ENCODE assay signal across 8 cellular contexts in genomic region chr15:84714816-84715215, GRCh38. TPM values are rescaled to one million over a fixed set of nuclear protein-coding genes. Genes with fewer than 3 reads are reported as not detected.
DNase-seq lines count a peak whose midpoint lies in the region; ATAC-seq and TF ChIP-seq lines count a peak whose summit lies in the region.

No MANE protein-coding gene starts in this region.

- CTCF ChIA-PET in MCF 10A (lab: Yijun Ruan, JAX), result interaction anchor here (1.1 to 2.6 kb wide), 6 partner anchors 16 to 214 kb away, joined by 3 to 13 read pairs (median 6); no protein-coding TSS in a partner anchor

- H3K4me3 ChIP-seq in ACC112 (ENCODE audit: low read depth, low read length) (peak overlapping the region; percentile 78), HUES48 (ENCODE audit: low read depth, low read length) (peak overlapping the region; percentile 91), mucosa of stomach (ENCODE audit: low read length) (peak overlapping the region; percentile 73)

- ATAC-seq in GM19035 (IDR thresholded peaks at IDR 0.05; ENCODE audit: unreplicated experiment) (no peak), HG02610 (IDR thresholded peaks at IDR 0.05; ENCODE audit: unreplicated experiment) (no peak)

- H3K9me3 ChIP-seq in HUES48 (ENCODE audit: control insufficient read depth, insufficient read depth, low read length) (no peaks in the 10 kb centered on the region), mucosa of stomach (ENCODE audit: control insufficient read depth, low read length) (no peaks in the 10 kb centered on the region)

- peak overlapping the region; percentile 83 for H3K9ac ChIP-seq in HUES48 (ENCODE audit: low read depth, low read length)
- peak overlapping the region; percentile 93 for H3K9ac ChIP-seq in mucosa of stomach (ENCODE audit: low read length)

- H3K27ac Mint-ChIP-seq in MCF 10A (ENCODE audit: low read depth, unreplicated experiment), result peak overlapping the region; percentile 85

- DNase-seq in MCF 10A (ENCODE audit: unreplicated experiment) (no peak), RPMI8226 (no peak), NCI-H2107 treated with DMSO at 0.1 percent for 48 hours (lab: John Stamatoyannopoulos, UW; ENCODE audit: unreplicated experiment) (no peak)

- H3K27ac ChIP-seq in ACC112 (ENCODE audit: low read depth, low read length) (peak overlapping the region; percentile 72), HUES48 (ENCODE audit: low read depth, low read length) (no peak overlapping the region)

- H3K27me3 ChIP-seq in ACC112 (ENCODE audit: insufficient read depth, low read length) (no peaks in the 10 kb centered on the region), HUES48 (ENCODE audit: control insufficient read depth, insufficient read depth, low read length) (no peaks in the 10 kb centered on the region), mucosa of stomach (ENCODE audit: control insufficient read depth, insufficient read depth, low read length) (no peaks in the 10 kb centered on the region)

- TF ChIP-seq CTCF in MCF 10A (IDR thresholded peaks at IDR 0.05; ENCODE audit: unreplicated experiment), result no peak

- H3K9me3 Mint-ChIP-seq in MCF 10A (ENCODE audit: unreplicated experiment), result no peaks in the 10 kb centered on the region

- intact Hi-C loops in MCF 10A (cut with micrococcal nuclease), result loop anchor here (5.0 kb wide), 1 partner anchor 212 kb away; no protein-coding TSS in a partner anchor

- H2AFZ ChIP-seq in ACC112 (ENCODE audit: low read length, unreplicated experiment), result no peak overlapping the region

- H3K4me1 ChIP-seq in ACC112 (ENCODE audit: control insufficient read depth, insufficient read depth, low read length, unreplicated experiment), result peaks cover 15% of the 10 kb centered on the region
- peaks cover 8% of the 10 kb centered on the region for H3K4me1 ChIP-seq in HUES48 (ENCODE audit: control insufficient read depth, insufficient read depth, low read length)
- peaks cover 4% of the 10 kb centered on the region for H3K4me1 ChIP-seq in mucosa of stomach (ENCODE audit: control insufficient read depth, insufficient read depth, low read length)

- POLR2A ChIA-PET in MCF 10A (lab: Yijun Ruan, JAX), result interaction anchor here (0.6 to 5.9 kb wide), 23 partner anchors 10 to 647 kb away, joined by 3 to 105 read pairs (median 6); partner anchors contain the start of genes WDR73 and ZNF592

- H3K36me3 ChIP-seq in ACC112 (ENCODE audit: insufficient read depth, low read length) (no peaks in the 10 kb centered on the region), HUES48 (ENCODE audit: control insufficient read depth, insufficient read depth, low read length) (peaks cover 26% of the 10 kb centered on the region), mucosa of stomach (ENCODE audit: control insufficient read depth, insufficient read depth, low read length) (no peaks in the 10 kb centered on the region)

- peaks cover 31% of the 10 kb centered on the region for H3K36me3 Mint-ChIP-seq in MCF 10A (ENCODE audit: insufficient read depth, unreplicated experiment)

- no TSS peak for BruUV-seq in MCF 10A (replicated peaks; lab: Mats Ljungman, UMichigan)

- no peaks in the 10 kb centered on the region for H3K27me3 Mint-ChIP-seq in MCF 10A (ENCODE audit: insufficient read depth, unreplicated experiment)

- peaks cover 54% of the 10 kb centered on the region for H3K79me2 ChIP-seq in ACC112 (ENCODE audit: control insufficient read depth, insufficient read depth, low read length, unreplicated experiment)

- peak overlapping the region; percentile 83 for H3K4me3 Mint-ChIP-seq in MCF 10A (ENCODE audit: unreplicated experiment)

- H3K4me1 Mint-ChIP-seq in MCF 10A (ENCODE audit: insufficient read depth, unreplicated experiment), result peaks cover 6% of the 10 kb centered on the region

RNA-seq across cellular contexts. Expression of gene SEC11A, which starts 1.1 kb away (rescaled TPM):
- total RNA-seq in MCF 10A (2022), result 192 and 197 TPM in 2 replicates

RNA-seq across cellular contexts. Expression of gene ZNF592, which starts 33.6 kb away (rescaled TPM):
- 27.0 and 27.5 TPM in 2 replicates for total RNA-seq in MCF 10A (2022)

RNA-seq across cellular contexts. Expression of gene NMB, which starts 56.8 kb away (rescaled TPM):
- 5.1 and 7.1 TPM in 2 replicates for total RNA-seq in MCF 10A (2022)
